Comparison of ENCODE assay signal across 8 cellular contexts in the genomic region with DNA sequence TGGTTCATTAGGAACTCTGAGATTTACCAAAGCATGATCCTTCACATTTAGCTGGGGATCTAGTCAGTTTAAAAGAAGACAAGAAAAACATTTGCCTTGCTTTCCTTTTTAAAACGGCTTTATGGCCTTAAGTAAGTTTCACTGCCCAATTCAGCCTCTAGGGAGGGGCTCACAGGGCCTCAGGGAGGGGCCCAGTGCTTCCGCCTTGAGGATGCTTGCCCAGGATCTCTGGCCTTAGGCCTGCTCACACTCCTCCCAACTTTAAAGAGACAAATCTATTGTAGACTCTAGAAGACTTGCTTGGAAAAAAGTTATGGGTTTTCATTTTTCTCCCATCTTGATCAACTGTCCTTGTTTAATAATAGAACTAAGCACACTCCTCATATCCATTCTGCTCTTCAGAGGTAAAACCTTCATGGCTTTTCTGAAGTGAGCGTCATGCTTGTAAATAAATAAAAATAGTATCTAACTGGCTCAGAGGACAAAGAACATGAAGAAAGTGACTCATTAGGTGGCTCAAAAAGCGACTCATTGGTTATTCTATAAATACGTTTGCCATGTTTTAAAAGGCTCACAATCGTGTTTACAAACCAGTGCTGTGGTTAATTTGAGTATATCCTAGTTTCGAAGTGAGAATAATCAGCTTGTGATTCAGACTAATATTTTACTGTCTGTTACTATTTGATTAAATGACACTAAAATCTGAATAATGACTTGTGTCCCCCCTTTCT. TPM values are rescaled to one million over a fixed set of nuclear protein-coding genes. Genes with fewer than 3 reads are reported as not detected.
DNase-seq lines count a peak whose midpoint lies in the region; ATAC-seq and TF ChIP-seq lines count a peak whose summit lies in the region.

No MANE protein-coding gene starts in this region.

- ATAC-seq in GM18870 (IDR thresholded peaks at IDR 0.05; ENCODE audit: unreplicated experiment) (peak; percentile 91), HG02970 (IDR thresholded peaks at IDR 0.05; ENCODE audit: low FRiP score, unreplicated experiment) (peak; percentile 51)

- H3K36me3 ChIP-seq in skeletal muscle satellite cell (ENCODE audit: insufficient read depth, low read length) (peaks cover 47% of the 10 kb centered on the region), SK-N-SH (replicated peaks in 1 of 2; ENCODE audit: control insufficient read depth in 1 of 2, insufficient read depth in 2 of 2, low read length in 1 of 2) (peaks cover 4 to 19% of the 10 kb centered on the region in 2 experiments)

- H3K9me2 ChIP-seq in SK-N-SH: no peaks in the 10 kb centered on the region

- H3K9me3 ChIP-seq in skeletal muscle satellite cell (replicated peaks; ENCODE audit: low read length): no peaks in the 10 kb centered on the region
- H3K9me3 ChIP-seq in SK-N-SH: no peaks in the 10 kb centered on the region

- no peak overlapping the region for H2AFZ ChIP-seq in SK-N-SH (ENCODE audit: low read depth)

- TF ChIP-seq EP300 in SK-N-SH (IDR thresholded peaks at IDR 0.05; ENCODE audit: borderline replicate concordance in 1 of 2, low read depth in 1 of 2, low read length in 1 of 2): no peak

- peak overlapping the region; percentile 7 for H3K9ac ChIP-seq in skeletal muscle satellite cell (ENCODE audit: low read depth, low read length)
- no peak overlapping the region for H3K9ac ChIP-seq in SK-N-SH

- H3K4me3 ChIP-seq in coronary artery (no peak overlapping the region), skeletal muscle satellite cell (ENCODE audit: low read length) (no peak overlapping the region), SK-N-SH (ENCODE audit: low read depth in 2 of 2, low read length in 1 of 2) (no peak overlapping the region)

- H3K27ac ChIP-seq in coronary artery (peak overlapping the region; percentile 69), SK-N-SH (ENCODE audit: low read depth in 2 of 2, low read length in 1 of 2) (peak overlapping the region in 1 of 2 experiments; percentile 23; a peak in 1 of 4 replicates)

- no peak for TF ChIP-seq RAD21 in SK-N-SH (IDR thresholded peaks at IDR 0.05; ENCODE audit: low read length)

- H4K20me1 ChIP-seq in SK-N-SH (ENCODE audit: insufficient read depth): no peaks in the 10 kb centered on the region

- POLR2A ChIA-PET in SK-N-SH (lab: Yijun Ruan, JAX): no interaction called here

- H3K4me1 ChIP-seq in skeletal muscle satellite cell (ENCODE audit: control insufficient read depth, insufficient read depth, low read length) (peaks cover 10% of the 10 kb centered on the region), SK-N-SH (ENCODE audit: control insufficient read depth in 1 of 2, insufficient read depth in 2 of 2, low read depth in 1 of 2, low read length in 1 of 2) (0 out of 4 replicates have a peak, but pooled peaks cover 0 to 3% of the 10 kb centered on the region in 2 experiments)

- H3K4me2 ChIP-seq in skeletal muscle satellite cell (ENCODE audit: low read length): no peak overlapping the region
- no peak overlapping the region for H3K4me2 ChIP-seq in SK-N-SH

- 84% methylated on average over 7 of the region's 7 CpGs for WGBS in SK-N-SH (ENCODE audit: low lambda C conversion rate)

- CTCF ChIA-PET in SK-N-SH (lab: Yijun Ruan, JAX): interaction anchor here (0.7 to 1.6 kb wide), 2 partner anchors 10 to 210 kb away, joined by 3 to 6 read pairs; no protein-coding TSS in a partner anchor

- no peaks in the 10 kb centered on the region for H3K27me3 ChIP-seq in skeletal muscle satellite cell (ENCODE audit: control insufficient read depth, insufficient read depth, low read length)
- H3K27me3 ChIP-seq in SK-N-SH (ENCODE audit: insufficient read depth): no peaks in the 10 kb centered on the region

- no peaks in the 10 kb centered on the region for H3K79me2 ChIP-seq in SK-N-SH (ENCODE audit: insufficient read depth)

- TF ChIP-seq CTCF in coronary artery (IDR thresholded peaks at IDR 0.05) (no peak), SK-N-SH (IDR thresholded peaks at IDR 0.05) (no peak)

- DNase-seq in coronary artery (ENCODE audit: low spot score): no peak
- DNase-seq in NCI-H510A treated with DMSO at 0.1 percent for 48 hours (lab: John Stamatoyannopoulos, UW): no peak
- no peak for DNase-seq in T-helper 1 cell
- DNase-seq in NCI-H2081 (lab: John Stamatoyannopoulos, UW): no peak
- no peak for DNase-seq in SK-N-SH

- peaks cover 4% of the 10 kb centered on the region for H3F3A ChIP-seq in SK-N-SH (replicated peaks; ENCODE audit: insufficient read depth)

TF ChIP-seq in SK-N-SH, 30 proteins besides CTCF, POLR2A, EP300 and RAD21:
- TF ChIP-seq TCF12 (IDR thresholded peaks at IDR 0.05) (no peak), RFX5 (IDR thresholded peaks at IDR 0.05; ENCODE audit: low read length) (no peak), RXRA (IDR thresholded peaks at IDR 0.05; ENCODE audit: borderline replicate concordance, low read depth) (no peak)
- TF ChIP-seq, protein P1, sequence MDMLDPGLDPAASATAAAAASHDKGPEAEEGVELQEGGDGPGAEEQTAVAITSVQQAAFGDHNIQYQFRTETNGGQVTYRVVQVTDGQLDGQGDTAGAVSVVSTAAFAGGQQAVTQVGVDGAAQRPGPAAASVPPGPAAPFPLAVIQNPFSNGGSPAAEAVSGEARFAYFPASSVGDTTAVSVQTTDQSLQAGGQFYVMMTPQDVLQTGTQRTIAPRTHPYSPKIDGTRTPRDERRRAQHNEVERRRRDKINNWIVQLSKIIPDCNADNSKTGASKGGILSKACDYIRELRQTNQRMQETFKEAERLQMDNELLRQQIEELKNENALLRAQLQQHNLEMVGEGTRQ (IDR thresholded peaks at IDR 0.05; ENCODE audit: borderline replicate concordance, low read depth, low read length): no peak
- TF ChIP-seq, protein P2, sequence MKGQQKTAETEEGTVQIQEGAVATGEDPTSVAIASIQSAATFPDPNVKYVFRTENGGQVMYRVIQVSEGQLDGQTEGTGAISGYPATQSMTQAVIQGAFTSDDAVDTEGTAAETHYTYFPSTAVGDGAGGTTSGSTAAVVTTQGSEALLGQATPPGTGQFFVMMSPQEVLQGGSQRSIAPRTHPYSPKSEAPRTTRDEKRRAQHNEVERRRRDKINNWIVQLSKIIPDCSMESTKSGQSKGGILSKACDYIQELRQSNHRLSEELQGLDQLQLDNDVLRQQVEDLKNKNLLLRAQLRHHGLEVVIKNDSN (IDR thresholded peaks at IDR 0.05; ENCODE audit: borderline replicate concordance, low read depth): no peak

RNA-seq across cellular contexts. Expression of a gene that starts 13.7 kb away (rescaled TPM):
- total RNA-seq in skeletal muscle satellite cell (2012; rRNA removed): 48.9 and 62.9 TPM in 2 replicates
- 87.5 and 94.7 TPM in 2 replicates for polyA plus RNA-seq in SK-N-SH (2012; rRNA removed)
- 107 and 129 TPM in 2 replicates for polyA plus RNA-seq in SK-N-SH (2012; cell fraction: cytosol; rRNA removed)
- polyA plus RNA-seq in SK-N-SH (2012; cell fraction: nucleus; rRNA removed): 32.1 and 63.2 TPM in 2 replicates
